In the genomic region with DNA sequence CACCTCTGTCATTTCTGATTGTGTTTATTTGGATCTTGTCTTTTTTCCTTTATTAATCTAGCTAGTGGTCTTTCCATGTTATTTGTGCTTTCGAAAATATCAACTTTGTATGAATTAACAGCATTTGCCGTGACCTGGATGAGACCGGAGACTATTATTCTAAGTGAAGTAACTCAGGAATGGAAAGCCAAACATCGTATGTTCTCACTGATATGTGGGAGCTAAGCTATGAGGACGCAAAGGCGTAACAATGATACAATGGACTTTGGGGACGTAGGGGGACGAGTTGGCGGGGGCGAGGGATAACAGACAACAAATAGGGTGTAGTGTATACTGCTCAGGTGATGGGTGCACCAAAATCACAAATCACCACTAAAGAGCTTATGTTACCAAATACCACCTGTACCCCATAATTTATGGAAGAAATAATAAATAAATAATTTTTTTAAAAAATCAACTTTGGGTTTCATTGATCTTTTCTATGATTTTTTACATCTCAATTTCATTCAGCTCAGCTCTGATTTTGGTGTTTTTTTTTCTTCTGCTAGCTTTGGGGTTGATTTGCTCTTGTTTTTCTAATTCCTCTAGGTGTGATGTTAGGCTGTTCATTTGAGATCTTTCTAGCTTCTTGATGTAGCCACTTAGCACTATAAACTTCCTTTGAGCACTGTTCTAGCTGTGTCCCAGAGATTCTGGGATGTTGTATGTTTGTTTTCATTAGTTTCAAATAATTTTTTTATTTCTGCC, we compare ENCODE assay signal across 12 cellular contexts. TPM values are rescaled to one million over a fixed set of nuclear protein-coding genes. Genes with fewer than 3 reads are reported as not detected.
DNase-seq lines count a peak whose midpoint lies in the region; ATAC-seq, FAIRE-seq and TF ChIP-seq lines count a peak whose summit lies in the region.
"Not testable (repeated sequence)": the region's sequence is repeated elsewhere in the genome, so short reads cannot be mapped to it uniquely, and the experiment has no call there.
"Had no signal": no experiment of that assay in that cellular context is flagged by ENCODE, and none has a peak within 500 bp of the region (broad histone marks: within the 10 kb centered on the region; RNA-seq: fewer than 3 reads in every experiment).

No MANE protein-coding gene starts in this region.

- H3K27me3 ChIP-seq in MM.1S (replicated peaks; ENCODE audit: insufficient read depth, low read length): peaks cover 27% of the 10 kb centered on the region
- peaks cover 14% of the 10 kb centered on the region for H3K27me3 ChIP-seq in adrenal gland
- not testable (repeated sequence) for H3K27me3 ChIP-seq in HepG2 (ENCODE audit: control insufficient read depth in 1 of 2, insufficient read depth in 2 of 2, low read length in 2 of 2)
- H3K27me3 ChIP-seq in upper lobe of right lung: peaks cover 13% of the 10 kb centered on the region

- H3K9ac ChIP-seq in MM.1S (ENCODE audit: low read length); HepG2 (ENCODE audit: insufficient read depth, low read depth, low read length): not testable (repeated sequence)

- not testable (repeated sequence) for H3K4me3 ChIP-seq in MM.1S (ENCODE audit: low read length); adrenal gland; fibroblast of villous mesenchyme (ENCODE audit: low read depth, low read length); HepG2 (replicated peaks in 1 of 3; ENCODE audit: insufficient read depth in 1 of 3, low read depth in 2 of 3, low read length in 3 of 3); upper lobe of right lung

- not testable (repeated sequence) for H3K9me3 ChIP-seq in MM.1S (replicated peaks; ENCODE audit: insufficient read depth, low read length); adrenal gland (replicated peaks in 1 of 3); HepG2 (ENCODE audit: low read length); upper lobe of right lung

- 71 to 74% (median 72%) methylated on average over 10 of the region's 10 CpGs for WGBS in adrenal gland, 4 donors
- WGBS in HepG2 (ENCODE audit: low lambda C conversion rate): 61% methylated on average over 10 of the region's 10 CpGs

- not testable (repeated sequence) for TF ChIP-seq RAD21 in HepG2 (CRISPR knock-in tag; IDR thresholded peaks at IDR 0.05)

- CTCF ChIA-PET in HepG2 (lab: Yijun Ruan, JAX; ENCODE audit: low intra/inter-chr PET ratio, low total read pairs): not testable (repeated sequence)

- H3K4me1 ChIP-seq in MM.1S (ENCODE audit: low read length); adrenal gland (replicated peaks in 1 of 2); upper lobe of right lung: not testable (repeated sequence)
- peaks cover 13% of the 10 kb centered on the region for H3K4me1 ChIP-seq in HepG2 (ENCODE audit: insufficient read depth, low read length)

- H3K27ac ChIP-seq in MM.1S (ENCODE audit: low read length); adrenal gland; HepG2 (ENCODE audit: extremely low read length, insufficient read depth, low read length); upper lobe of right lung: not testable (repeated sequence)
- peak overlapping the region; percentile 62 for H3K27ac ChIP-seq in VCaP

- in situ Hi-C loops in HepG2 (cut with HindIII; ENCODE audit: extremely low pct_ligation_motif_present, low pct_unique_long_range_greater_than_20kb): not testable (repeated sequence)

- not testable (repeated sequence) for H4K20me1 ChIP-seq in MM.1S (ENCODE audit: insufficient read depth, low read length); HepG2 (ENCODE audit: insufficient read depth, low read length)

- not testable (repeated sequence) for TF ChIP-seq POLR2A in adrenal gland (IDR thresholded peaks at IDR 0.05); HepG2 (IDR thresholded peaks at IDR 0.05; ENCODE audit: insufficient read depth in 1 of 2, low read depth in 2 of 2, low read length in 2 of 2)

- peak; percentile 12 for DNase-seq in Ammon's horn (ENCODE audit: low spot score)
- DNase-seq in MM.1S: peak; percentile 6
- DNase-seq in adrenal gland: peak in 4 of 7 donors; percentile 24 to 53 (median 37)
- peak; percentile 7 for DNase-seq in fibroblast of villous mesenchyme (ENCODE audit: low read depth)
- DNase-seq in HepG2 (ENCODE audit: low spot score): not testable (repeated sequence)
- DNase-seq in omental fat pad (ENCODE audit: low spot score): peak; percentile 27
- DNase-seq in upper lobe of right lung: peak; percentile 67

- not testable (repeated sequence) for TF ChIP-seq EP300 in HepG2 (IDR thresholded peaks at IDR 0.05; ENCODE audit: low read depth in 2 of 2, low read length in 2 of 2); HepG2 (CRISPR knock-in tag; IDR thresholded peaks at IDR 0.05; ENCODE audit: borderline replicate concordance)

- not testable (repeated sequence) for H3K79me2 ChIP-seq in MM.1S (ENCODE audit: low read length); HepG2 (ENCODE audit: insufficient read depth, low read length)

- not testable (repeated sequence) for H3K9me2 ChIP-seq in MM.1S (replicated peaks; ENCODE audit: insufficient read depth, low read length)

- H3F3A ChIP-seq in MM.1S (ENCODE audit: insufficient read depth, low read length): not testable (repeated sequence)

- FAIRE-seq in HepG2 (lab: Jason Lieb, UNC): not testable (repeated sequence)

- not testable (repeated sequence) for ATAC-seq in HepG2; omental fat pad (ENCODE audit: low FRiP score); upper lobe of right lung

- not testable (repeated sequence) for BruUV-seq in HepG2 (replicated peaks; lab: Mats Ljungman, UMichigan)

- POLR2A ChIA-PET in HepG2 (lab: Yijun Ruan, JAX): not testable (repeated sequence)

- not testable (repeated sequence) for TF ChIP-seq CTCF in MM.1S (IDR thresholded peaks at IDR 0.05; ENCODE audit: low read length); VCaP (conservative IDR thresholded peaks at IDR 0.05); adrenal gland (IDR thresholded peaks at IDR 0.05); fibroblast of villous mesenchyme (IDR thresholded peaks at IDR 0.05; ENCODE audit: insufficient read depth, low read depth, low read length); HepG2 (CRISPR knock-in tag; IDR thresholded peaks at IDR 0.05); omental fat pad (IDR thresholded peaks at IDR 0.05); upper lobe of right lung (IDR thresholded peaks at IDR 0.05)

- not testable (repeated sequence) for H3K36me3 ChIP-seq in MM.1S (replicated peaks; ENCODE audit: insufficient read depth, low read length); adrenal gland (replicated peaks in 1 of 2); HepG2 (replicated peaks in 1 of 2; ENCODE audit: control insufficient read depth in 1 of 2, insufficient read depth in 2 of 2, low read length in 2 of 2); upper lobe of right lung

- H2AFZ ChIP-seq in MM.1S (ENCODE audit: low read length); HepG2 (ENCODE audit: low read length): not testable (repeated sequence)

- intact Hi-C loops in adrenal gland (cut with DNase I); HepG2 (cut with micrococcal nuclease; ENCODE audit: unreplicated experiment); upper lobe of right lung (cut with DNase I): not testable (repeated sequence)

- H3K4me2 ChIP-seq in MM.1S (ENCODE audit: low read depth, low read length): not testable (repeated sequence)
- peak overlapping the region; percentile 62; the same call in 1 of the 2 replicates for H3K4me2 ChIP-seq in HepG2 (ENCODE audit: low read depth, low read length)

TF ChIP-seq in HepG2, 621 proteins besides CTCF, POLR2A, EP300 and RAD21 (continues in another document):
- TF ChIP-seq FOXK2 (IDR thresholded peaks at IDR 0.05): peak; percentile 39; the same call in 1 of the 2 replicates
- peak; percentile 94; the same call in 1 of the 2 replicates for TF ChIP-seq SOX6 (IDR thresholded peaks at IDR 0.05)
- not testable (repeated sequence) for TF ChIP-seq SOX6 (CRISPR knock-in tag; IDR thresholded peaks at IDR 0.05)
- TF ChIP-seq TGIF2 (CRISPR knock-in tag; IDR thresholded peaks at IDR 0.05): 0 out of 2 replicates have a peak, but pooled peaks have one; percentile 21
- TF ChIP-seq RAD51 (IDR thresholded peaks at IDR 0.05; ENCODE audit: borderline replicate concordance): 0 out of 2 replicates have a peak, but pooled peaks have one; percentile 15
- TF ChIP-seq NBN (conservative IDR thresholded peaks at IDR 0.05): peak; percentile 73; the same call in 1 of the 2 replicates

RNA-seq across cellular contexts. Expression of gene IZUMO2, which starts 27.1 kb away (rescaled TPM):
- total RNA-seq in adrenal gland (not detected), fibroblast of villous mesenchyme (not detected in 2 replicates), HepG2 (2016; rRNA removed; fragmentation: Illumina TruSeq; extraction: Trizol) (not detected in 2 replicates), omental fat pad (not detected), upper lobe of right lung (not detected)
- polyA plus RNA-seq in adrenal gland (not detected), HepG2 (2011; rRNA removed) (not detected in 2 replicates)
- not detected in 2 replicates for total RNA-seq in HepG2 (2016; cell fraction: cytosol; rRNA removed; fragmentation: Illumina TruSeq; extraction: Trizol; ENCODE audit: low read depth)
- total RNA-seq in HepG2 (2016; cell fraction: insoluble cytoplasmic fraction; rRNA removed; fragmentation: Illumina TruSeq; extraction: Trizol): not detected in 2 replicates
- not detected in 2 replicates for total RNA-seq in HepG2 (2016; cell fraction: membrane; rRNA removed; fragmentation: Illumina TruSeq; extraction: Trizol)
- not detected in 2 replicates for total RNA-seq in HepG2 (2016; cell fraction: nucleus; rRNA removed; fragmentation: Illumina TruSeq; extraction: Trizol)
- polyA plus RNA-seq in HepG2 (2011; cell fraction: cytosol; rRNA removed): not detected in 2 replicates
- not detected in 2 replicates for polyA plus RNA-seq in HepG2 (2011; cell fraction: nucleus; rRNA removed)
- polyA plus RNA-seq in HepG2 (2012): not detected in 2 replicates
- polyA plus RNA-seq in HepG2 (2016; cell fraction: cytosol; fragmentation: Illumina TruSeq; extraction: Trizol; ENCODE audit: low read depth): not detected in 2 replicates
- polyA plus RNA-seq in HepG2 (2016; cell fraction: insoluble cytoplasmic fraction; fragmentation: Illumina TruSeq; extraction: Trizol; ENCODE audit: low read depth): not detected in 2 replicates
- polyA plus RNA-seq in HepG2 (2016; cell fraction: membrane; fragmentation: Illumina TruSeq; extraction: Trizol; ENCODE audit: low read depth): not detected in 2 replicates
- not detected in 2 replicates for polyA plus RNA-seq in HepG2 (2016; cell fraction: nucleus; fragmentation: Illumina TruSeq; extraction: Trizol; ENCODE audit: insufficient read depth, low read depth)
- not detected in 2 replicates for polyA minus RNA-seq in HepG2 (2011; rRNA and poly(A)+ RNA removed; ENCODE audit: low replicate concordance)
- polyA minus RNA-seq in HepG2 (2011; cell fraction: cytosol; rRNA and poly(A)+ RNA removed): not detected in 2 replicates
- polyA minus RNA-seq in HepG2 (2011; cell fraction: nucleus; rRNA and poly(A)+ RNA removed): not detected in 2 replicates
- total RNA-seq: Calu3; CD4-positive, alpha-beta memory T cell; HFFc6; M059J had no signal
- polyA plus RNA-seq: CD4-positive, alpha-beta memory T cell had no signal
